ENCODE assay signal across 1 cellular context in the genomic region with DNA sequence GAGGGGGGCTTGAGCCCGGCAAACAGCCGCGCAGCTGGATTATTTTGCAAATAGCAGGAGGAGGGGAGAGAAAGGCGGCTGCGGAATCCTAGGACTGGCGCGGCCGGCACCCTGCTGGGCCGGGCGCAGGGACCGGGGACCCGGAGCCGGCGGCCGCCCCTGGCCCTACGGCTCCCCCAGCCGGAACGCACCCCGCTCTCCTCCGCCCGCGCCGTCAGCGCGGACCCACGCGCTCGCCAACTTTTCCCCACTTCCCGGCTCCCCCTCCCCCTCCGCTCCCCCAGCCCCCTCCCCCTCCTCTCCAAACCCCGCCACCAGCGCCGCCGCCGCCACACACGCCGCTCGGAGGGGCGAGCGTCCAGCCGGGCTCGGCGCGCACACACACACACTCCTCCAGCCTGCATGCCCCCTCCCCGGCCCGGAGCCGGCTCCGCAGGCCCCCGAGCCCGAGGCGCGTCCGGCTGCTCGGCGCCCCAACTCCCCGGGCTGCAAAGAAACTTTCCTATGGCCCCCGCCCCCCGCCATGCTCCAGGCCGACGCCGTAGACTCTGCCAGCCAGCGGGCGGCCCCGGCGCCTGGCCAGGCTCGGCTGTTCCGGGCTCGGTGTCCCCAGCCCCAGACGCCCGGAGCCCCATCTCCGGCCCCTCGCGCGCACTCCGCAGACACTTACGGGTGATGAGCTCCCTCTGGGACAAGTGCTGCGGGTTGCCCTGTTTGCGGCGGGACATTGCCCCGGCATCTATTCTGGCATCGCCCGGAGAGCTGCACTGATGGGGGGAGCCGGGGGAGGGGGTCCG.
TF ChIP-seq lines count a peak whose summit lies in the region.

No MANE protein-coding gene starts in this region.

TF ChIP-seq in HCT116, 20 proteins besides CTCF, POLR2A, EP300 and RAD21 (continued from another document):
- TF ChIP-seq JUND (IDR thresholded peaks at IDR 0.05) (no peak), POLR2AphosphoS5 (IDR thresholded peaks at IDR 0.05; ENCODE audit: low read depth, low read length) (no peak), ZNF274 (IDR thresholded peaks at IDR 0.05; ENCODE audit: low read depth, low read length) (no peak), SP1 (IDR thresholded peaks at IDR 0.05; ENCODE audit: low read depth) (no peak)
TF ChIP-seq in HCT116: peak in this region for 0.
